ENCODE assay signal across 8 cellular contexts in the genomic region with DNA sequence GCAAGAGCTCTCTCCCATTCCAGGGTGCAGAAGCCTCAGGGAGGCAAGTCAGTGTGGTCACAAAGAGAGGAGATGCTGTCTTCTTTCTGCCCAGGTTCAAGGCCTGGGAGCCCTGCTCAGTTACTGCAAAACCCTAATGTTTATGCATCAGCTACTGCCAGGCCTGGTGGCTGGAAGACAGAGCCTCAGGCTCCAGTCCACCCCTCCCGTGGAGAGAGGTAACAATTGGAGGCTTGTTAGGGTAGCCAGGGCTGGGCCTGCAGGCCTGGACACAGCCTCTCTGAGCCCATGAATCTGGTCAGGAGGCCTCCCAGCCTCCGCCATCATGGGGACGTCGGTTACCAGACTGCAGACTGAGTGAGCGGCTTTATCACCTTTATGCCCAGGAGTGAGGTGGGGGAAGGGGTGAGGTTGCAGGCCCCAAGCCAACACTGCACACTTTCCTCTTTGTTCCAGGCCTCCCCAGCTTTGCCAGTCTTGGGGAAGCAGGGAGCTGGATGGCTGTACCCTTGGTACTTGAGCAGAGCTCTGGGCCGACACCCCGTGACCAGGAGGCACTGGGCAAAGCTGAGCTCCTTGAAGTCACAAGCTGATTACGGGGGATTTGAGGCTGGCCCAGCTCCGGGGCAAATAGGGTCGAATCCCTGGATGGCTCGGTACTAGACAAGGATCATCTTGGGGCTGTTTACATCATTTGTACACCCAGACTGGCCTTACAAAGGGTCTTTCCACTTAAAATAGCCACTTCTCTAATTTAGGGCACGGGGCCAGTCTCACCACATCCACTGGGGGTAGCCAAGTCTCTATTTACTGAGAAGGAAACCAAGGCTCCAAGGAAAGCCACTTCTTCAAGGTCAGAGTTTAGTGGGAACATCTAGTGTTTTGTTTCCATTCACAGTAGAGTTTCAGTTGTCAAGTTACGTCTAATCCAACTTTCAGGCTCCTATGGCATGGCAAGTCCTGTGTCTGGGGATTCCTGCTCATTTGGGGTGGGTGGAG. TPM values are rescaled to one million over a fixed set of nuclear protein-coding genes. Genes with fewer than 3 reads are reported as not detected.
A peak's percentile ranks its signal among the peaks of the same experiment; 100 is the strongest.
DNase-seq lines count a peak whose midpoint lies in the region; ATAC-seq and TF ChIP-seq lines count a peak whose summit lies in the region.

No MANE protein-coding gene starts in this region.

- H3K79me2 ChIP-seq in DOHH2 (ENCODE audit: control insufficient read depth, low read length) (peaks cover 100% of the 10 kb centered on the region), osteoblast (ENCODE audit: insufficient read depth, low read length) (peaks cover 69% of the 10 kb centered on the region)

- H3K9me2 ChIP-seq in DOHH2 (replicated peaks; ENCODE audit: control insufficient read depth, low read length) = no peaks in the 10 kb centered on the region

- no peak for TF ChIP-seq POLR2A in uterus (IDR thresholded peaks at IDR 0.05)

- intact Hi-C loops in dorsolateral prefrontal cortex (cut with DNase I) = no loop called here
- intact Hi-C loops in uterus (cut with DNase I; ENCODE audit: low total_unique reads) = no loop called here

- H3K9me3 ChIP-seq in DOHH2 (ENCODE audit: control insufficient read depth, insufficient read depth, low read length) (no peaks in the 10 kb centered on the region), osteoblast (ENCODE audit: low read depth, low read length) (no peaks in the 10 kb centered on the region), uterus (no peaks in the 10 kb centered on the region)

- peak overlapping the region; percentile 55 for H3K27ac ChIP-seq in DOHH2 (ENCODE audit: low read depth, low read length)
- H3K27ac ChIP-seq in dorsolateral prefrontal cortex = peak overlapping the region; percentile 60 to 96 (median 90)
- no peak overlapping the region for H3K27ac ChIP-seq in osteoblast (ENCODE audit: low read depth, low read length)
- no peak overlapping the region for H3K27ac ChIP-seq in uterus

- TF ChIP-seq CTCF in DOHH2 (IDR thresholded peaks at IDR 0.05; ENCODE audit: low read depth, low read length, poor library complexity, severe bottlenecking) (no peak), dorsolateral prefrontal cortex (IDR thresholded peaks at IDR 0.05 in 54 of 56, conservative IDR thresholded peaks at IDR 0.05 in 2 of 56; ENCODE audit: low read depth in 1 of 56, partially characterized antibody in 56 of 56) (peak in 6 of 56 donors; percentile 10 to 21 (median 13)), osteoblast (IDR thresholded peaks at IDR 0.05; ENCODE audit: extremely low read depth, low read depth, low read length) (no peak), uterus (IDR thresholded peaks at IDR 0.05) (no peak)

- no peaks in the 10 kb centered on the region for H3K27me3 ChIP-seq in DOHH2 (ENCODE audit: control insufficient read depth, low read length)
- no peaks in the 10 kb centered on the region for H3K27me3 ChIP-seq in dorsolateral prefrontal cortex
- no peaks in the 10 kb centered on the region for H3K27me3 ChIP-seq in osteoblast (ENCODE audit: insufficient read depth, low read length)
- no peaks in the 10 kb centered on the region for H3K27me3 ChIP-seq in uterus

- peaks cover 74% of the 10 kb centered on the region for H4K20me1 ChIP-seq in DOHH2 (ENCODE audit: control insufficient read depth, insufficient read depth, low read depth, low read length)
- H4K20me1 ChIP-seq in osteoblast (ENCODE audit: insufficient read depth, low read length) = peaks cover 6% of the 10 kb centered on the region

- DNase-seq in NCI-H82 treated with DMSO at 0.1 percent for 48 hours (lab: John Stamatoyannopoulos, UW; ENCODE audit: unreplicated experiment) (peak; percentile 86), dorsolateral prefrontal cortex (peak in 9 of 10 donors; percentile 46 to 84 (median 75)), osteoblast (ENCODE audit: insufficient read length, low spot score, missing footprints) (peak; percentile 79), uterus (no peak), NCI-H2081 (lab: John Stamatoyannopoulos, UW) (no peak)

- H3K36me3 ChIP-seq in DOHH2 (ENCODE audit: control insufficient read depth, low read length) = peaks cover 81% of the 10 kb centered on the region
- no peaks in the 10 kb centered on the region for H3K36me3 ChIP-seq in osteoblast (ENCODE audit: insufficient read depth, low read length)
- no peaks in the 10 kb centered on the region for H3K36me3 ChIP-seq in uterus

- no peak overlapping the region for H2AFZ ChIP-seq in osteoblast (ENCODE audit: low read length)

- no peaks in the 10 kb centered on the region for H3F3A ChIP-seq in DOHH2 (ENCODE audit: control insufficient read depth, insufficient read depth)

- ATAC-seq in HG03135 (IDR thresholded peaks at IDR 0.05; ENCODE audit: unreplicated experiment) (no peak), GM18520 (IDR thresholded peaks at IDR 0.05; ENCODE audit: unreplicated experiment) (no peak)

- peak overlapping the region; percentile 66 for H3K4me2 ChIP-seq in DOHH2 (ENCODE audit: low read length)
- no peak overlapping the region for H3K4me2 ChIP-seq in osteoblast (ENCODE audit: insufficient read depth, low read length)

- peaks cover 79% of the 10 kb centered on the region for H3K4me1 ChIP-seq in DOHH2 (ENCODE audit: control insufficient read depth, low read length)
- peaks cover 31% of the 10 kb centered on the region for H3K4me1 ChIP-seq in osteoblast (ENCODE audit: insufficient read depth, low read length)
- no peaks in the 10 kb centered on the region for H3K4me1 ChIP-seq in uterus

- H3K4me3 ChIP-seq in DOHH2 (ENCODE audit: low read length) (peak overlapping the region; percentile 50), dorsolateral prefrontal cortex (peak overlapping the region in 49 of 59 donors; percentile 1 to 95 (median 35)), osteoblast (ENCODE audit: insufficient read depth, low read length) (no peak overlapping the region), uterus (no peak overlapping the region)

RNA-seq across cellular contexts. Expression of a gene that starts 5.2 kb away (rescaled TPM):
- total RNA-seq in dorsolateral prefrontal cortex (100 to 1,000 TPM in 67 of 120 experiments, 10 to 100 TPM in 53; 36.8 to 290 (median 105) TPM), osteoblast (28.3 and 43.4 TPM in 2 replicates), uterus (10 to 100 TPM in 3 of 4 donors, 1 to 10 TPM in 1; 4.6 to 76.2 (median 28.2) TPM)

Comparison
In these comparisons a context has a peak if more than half of its experiments do, and no peak if none do; other contexts are left out.
1. H3K27ac ChIP-seq: peak in DOHH2 (single experiment) and dorsolateral prefrontal cortex (59 of 59); none in osteoblast (single experiment) and uterus (0 of 2).
2. H3K4me3 ChIP-seq: peak in DOHH2 (single experiment) and dorsolateral prefrontal cortex (49 of 59); none in osteoblast (single experiment) and uterus (0 of 2).
3. DNase-seq: peak in NCI-H82 treated with DMSO at 0.1 percent for 48 hours (single experiment), dorsolateral prefrontal cortex (9 of 10) and osteoblast (single experiment); none in uterus (0 of 2) and NCI-H2081 (0 of 2).